ENCODE assay signal across 20 cellular contexts in the genomic region with DNA sequence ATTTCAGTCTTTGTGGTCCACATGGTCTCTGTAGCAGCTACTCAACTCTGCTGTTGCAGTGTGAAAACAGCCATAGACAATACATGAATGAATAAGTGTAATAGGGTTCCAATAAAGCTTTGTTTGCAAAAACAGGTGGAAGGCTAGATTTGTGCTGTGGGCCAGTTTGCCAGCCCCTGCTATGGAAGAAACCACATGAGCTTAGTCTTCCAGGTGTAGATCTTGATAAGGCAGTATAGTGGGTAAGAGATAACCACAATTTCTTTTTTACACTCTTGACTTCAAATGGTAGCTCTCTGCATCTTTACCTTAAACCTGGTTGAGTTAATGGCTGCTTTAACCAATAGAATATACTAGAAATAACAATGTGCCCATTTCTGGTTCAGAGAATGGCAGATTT.
DNase-seq lines count a peak whose midpoint lies in the region; ATAC-seq and TF ChIP-seq lines count a peak whose summit lies in the region.
"Had no signal": no experiment of that assay in that cellular context is flagged by ENCODE, and none has a peak within 500 bp of the region (broad histone marks: within the 10 kb centered on the region; RNA-seq: fewer than 3 reads in every experiment).

No MANE protein-coding gene starts in this region.

- no peak for TF ChIP-seq RAD21 in SK-N-SH (IDR thresholded peaks at IDR 0.05; ENCODE audit: low read length)

- POLR2A ChIA-PET in SK-N-SH (lab: Yijun Ruan, JAX) = no interaction called here

- TF ChIP-seq POLR2A in gastrocnemius medialis (IDR thresholded peaks at IDR 0.05) = no peak

- intact Hi-C loops in gastrocnemius medialis (cut with DNase I; ENCODE audit: low total_unique reads) = no loop called here

- H3K9me3 ChIP-seq in DND-41 (ENCODE audit: insufficient read depth, low read length, severe bottlenecking) (no peaks in the 10 kb centered on the region), MM.1S (replicated peaks; ENCODE audit: insufficient read depth, low read length) (no peaks in the 10 kb centered on the region), SK-N-SH (no peaks in the 10 kb centered on the region), gastrocnemius medialis (no peaks in the 10 kb centered on the region)
- H3K9me3 ChIP-seq: A549 had no signal

- peaks cover 6% of the 10 kb centered on the region for H3F3A ChIP-seq in MM.1S (ENCODE audit: insufficient read depth, low read length)
- H3F3A ChIP-seq in SK-N-SH (replicated peaks; ENCODE audit: insufficient read depth) = no peaks in the 10 kb centered on the region

- H3K27ac ChIP-seq in DND-41 (ENCODE audit: low read length) (no peak overlapping the region), KMS-11 (peak overlapping the region; percentile 32; the same call in 1 of the 2 replicates), MM.1S (ENCODE audit: low read length) (no peak overlapping the region), SK-N-SH (ENCODE audit: low read depth in 2 of 2, low read length in 1 of 2) (no peak overlapping the region), gastrocnemius medialis (no peak overlapping the region)
- H3K27ac ChIP-seq: 22Rv1; A549; BLaER1 treated with 17β-estradiol and CSF1 and Interleukin-3, amounts not matched to agents 10 nM and 100 nM; C4-2B had no signal

- H3K36me3 Mint-ChIP-seq in HFFc6 (ENCODE audit: low read depth) = no peaks in the 10 kb centered on the region
- H3K36me3 Mint-ChIP-seq: CD8-positive, alpha-beta T cell had no signal

- CTCF ChIA-PET in SK-N-SH (lab: Yijun Ruan, JAX) = interaction anchor here (0.8 to 1.1 kb wide), 3 partner anchors 13 to 53 kb away, joined by 3 to 4 read pairs (median 3); no protein-coding TSS in a partner anchor

- TF ChIP-seq CTCF in DND-41 (IDR thresholded peaks at IDR 0.05; ENCODE audit: borderline replicate concordance, extremely low read depth, low read length, poor library complexity, severe bottlenecking) (no peak), KMS-11 (conservative IDR thresholded peaks at IDR 0.05; ENCODE audit: low read depth, low read length) (no peak), MM.1S (IDR thresholded peaks at IDR 0.05; ENCODE audit: low read length) (no peak), SK-N-SH (IDR thresholded peaks at IDR 0.05) (no peak), gastrocnemius medialis (IDR thresholded peaks at IDR 0.05 in 4 of 5, conservative IDR thresholded peaks at IDR 0.05 in 1 of 5) (no peak), HFFc6 (IDR thresholded peaks at IDR 0.05) (no peak)

- TF ChIP-seq EP300 in SK-N-SH (IDR thresholded peaks at IDR 0.05; ENCODE audit: borderline replicate concordance in 1 of 2, low read depth in 1 of 2, low read length in 1 of 2) = no peak

- DNase-seq in DND-41 (peak; percentile 46), MM.1S (peak; percentile 70), SK-N-SH (no peak), gastrocnemius medialis (no peak), HFFc6 (no peak)
- DNase-seq: AML-193; Caco-2; Calu3; CD4-positive, alpha-beta T cell; CD8-positive, alpha-beta T cell; DMS79 treated with DMSO at 0.1 percent for 48 hours; EL; GDM1 had no signal

- no peak overlapping the region for H3K9ac ChIP-seq in DND-41 (ENCODE audit: low read depth, low read length)
- no peak overlapping the region for H3K9ac ChIP-seq in KMS-11
- no peak overlapping the region for H3K9ac ChIP-seq in MM.1S (ENCODE audit: low read length)
- no peak overlapping the region for H3K9ac ChIP-seq in SK-N-SH
- H3K9ac ChIP-seq: BLaER1 treated with 17β-estradiol and CSF1 and Interleukin-3, amounts not matched to agents 10 nM and 100 nM had no signal

- in situ Hi-C loops in gastrocnemius medialis (cut with MboI; ENCODE audit: low sequenced_read_pairs in 4 of 4) = no loop called here

- no peak overlapping the region for H3K4me3 ChIP-seq in DND-41 (ENCODE audit: low read depth in 1 of 2, low read length in 2 of 2)
- H3K4me3 ChIP-seq in KMS-11 (IDR thresholded peaks at IDR 0.05; ENCODE audit: insufficient read depth, low read depth, low read length) = no peak overlapping the region
- no peak overlapping the region for H3K4me3 ChIP-seq in MM.1S (ENCODE audit: low read length)
- H3K4me3 ChIP-seq in SK-N-SH (ENCODE audit: low read depth in 2 of 2, low read length in 1 of 2) = no peak overlapping the region
- no peak overlapping the region for H3K4me3 ChIP-seq in gastrocnemius medialis
- H3K4me3 ChIP-seq: A549; BLaER1 treated with 17β-estradiol and CSF1 and Interleukin-3, amounts not matched to agents 10 nM and 100 nM; GM12878 had no signal

- no peak overlapping the region for H3K27ac Mint-ChIP-seq in HFFc6
- H3K27ac Mint-ChIP-seq: B cell; CD4-positive, alpha-beta T cell; CD8-positive, alpha-beta T cell had no signal

- no peak overlapping the region for H2AFZ ChIP-seq in DND-41 (ENCODE audit: low read depth, low read length)
- no peak overlapping the region for H2AFZ ChIP-seq in KMS-11 (ENCODE audit: low read depth)
- no peak overlapping the region for H2AFZ ChIP-seq in MM.1S (ENCODE audit: low read length)
- no peak overlapping the region for H2AFZ ChIP-seq in SK-N-SH (ENCODE audit: low read depth)

- H3K27me3 Mint-ChIP-seq in HFFc6 (ENCODE audit: insufficient read depth) = peaks cover under 1% of the 10 kb centered on the region; the same call in 1 of the 2 replicates
- H3K27me3 Mint-ChIP-seq: B cell had no signal

- H3K4me1 ChIP-seq in DND-41 (ENCODE audit: insufficient read depth, low read length) = no peaks in the 10 kb centered on the region
- peaks cover 37% of the 10 kb centered on the region for H3K4me1 ChIP-seq in KMS-11 (ENCODE audit: low read depth, poor library complexity, severe bottlenecking)
- peaks cover 16% of the 10 kb centered on the region for H3K4me1 ChIP-seq in MM.1S (ENCODE audit: low read length)
- no peaks in the 10 kb centered on the region for H3K4me1 ChIP-seq in SK-N-SH (ENCODE audit: control insufficient read depth in 1 of 2, insufficient read depth in 2 of 2, low read depth in 1 of 2, low read length in 1 of 2)
- H3K4me1 ChIP-seq in gastrocnemius medialis = peaks cover 8 to 19% of the 10 kb centered on the region in 2 donors
- H3K4me1 ChIP-seq: A549, Caco-2 had no signal

- H4K20me1 ChIP-seq in DND-41 (ENCODE audit: insufficient read depth, low read length) (no peaks in the 10 kb centered on the region), KMS-11 (ENCODE audit: insufficient read depth) (no peaks in the 10 kb centered on the region), MM.1S (ENCODE audit: insufficient read depth, low read length) (no peaks in the 10 kb centered on the region), SK-N-SH (ENCODE audit: insufficient read depth) (no peaks in the 10 kb centered on the region)
- H4K20me1 ChIP-seq: BLaER1 treated with 17β-estradiol and CSF1 and Interleukin-3, amounts not matched to agents 10 nM and 100 nM had no signal

- H3K4me3 Mint-ChIP-seq in HFFc6 = no peak overlapping the region
- H3K4me3 Mint-ChIP-seq: B cell; CD4-positive, alpha-beta T cell; CD8-positive, alpha-beta T cell had no signal

- H3K4me1 Mint-ChIP-seq in HFFc6 (ENCODE audit: low read depth) = peaks cover 5% of the 10 kb centered on the region; the same call in 1 of the 2 replicates

- H3K36me3 ChIP-seq in DND-41 (ENCODE audit: insufficient read depth, low read length) = no peaks in the 10 kb centered on the region
- no peaks in the 10 kb centered on the region for H3K36me3 ChIP-seq in KMS-11 (ENCODE audit: insufficient read depth)
- H3K36me3 ChIP-seq in MM.1S (replicated peaks; ENCODE audit: insufficient read depth, low read length) = no peaks in the 10 kb centered on the region
- no peaks in the 10 kb centered on the region for H3K36me3 ChIP-seq in SK-N-SH (replicated peaks in 1 of 2; ENCODE audit: control insufficient read depth in 1 of 2, insufficient read depth in 2 of 2, low read length in 1 of 2)
- H3K36me3 ChIP-seq in gastrocnemius medialis = no peaks in the 10 kb centered on the region
- H3K36me3 ChIP-seq: BLaER1 treated with 17β-estradiol and CSF1 and Interleukin-3, amounts not matched to agents 10 nM and 100 nM had no signal

- no peaks in the 10 kb centered on the region for H3K79me2 ChIP-seq in DND-41 (ENCODE audit: insufficient read depth, low read length)
- H3K79me2 ChIP-seq in KMS-11 (ENCODE audit: insufficient read depth, low read depth) = no peaks in the 10 kb centered on the region
- no peaks in the 10 kb centered on the region for H3K79me2 ChIP-seq in MM.1S (ENCODE audit: low read length)
- no peaks in the 10 kb centered on the region for H3K79me2 ChIP-seq in SK-N-SH (ENCODE audit: insufficient read depth)

- ATAC-seq in DND-41 (ENCODE audit: insufficient read depth, low read depth) = peak; percentile 92
- no peak for ATAC-seq in gastrocnemius medialis
- ATAC-seq: A549; CD8-positive, alpha-beta T cell; GM12878 had no signal

- no peaks in the 10 kb centered on the region for H3K9me2 ChIP-seq in MM.1S (replicated peaks; ENCODE audit: insufficient read depth, low read length)
- no peaks in the 10 kb centered on the region for H3K9me2 ChIP-seq in SK-N-SH

- H3K4me2 ChIP-seq in DND-41 (ENCODE audit: insufficient read depth, low read length) (no peak overlapping the region), KMS-11 (peak overlapping the region; percentile 19; the same call in 1 of the 2 replicates), MM.1S (ENCODE audit: low read depth, low read length) (no peak overlapping the region), SK-N-SH (no peak overlapping the region)
- H3K4me2 ChIP-seq: A549; BLaER1 treated with 17β-estradiol and CSF1 and Interleukin-3, amounts not matched to agents 10 nM and 100 nM had no signal

- no peaks in the 10 kb centered on the region for H3K27me3 ChIP-seq in DND-41 (ENCODE audit: insufficient read depth, low read length, poor library complexity)
- H3K27me3 ChIP-seq in KMS-11 (ENCODE audit: insufficient read depth, low read depth) = no peaks in the 10 kb centered on the region
- no peaks in the 10 kb centered on the region for H3K27me3 ChIP-seq in MM.1S (replicated peaks; ENCODE audit: insufficient read depth, low read length)
- peaks cover 5% of the 10 kb centered on the region; the same call in 1 of the 2 replicates for H3K27me3 ChIP-seq in SK-N-SH (ENCODE audit: insufficient read depth)
- H3K27me3 ChIP-seq in gastrocnemius medialis = no peaks in the 10 kb centered on the region
- H3K27me3 ChIP-seq: BLaER1 treated with 17β-estradiol and CSF1 and Interleukin-3, amounts not matched to agents 10 nM and 100 nM had no signal

- peaks cover 4% of the 10 kb centered on the region; the same call in 1 of the 2 replicates for H3K9me3 Mint-ChIP-seq in HFFc6
- H3K9me3 Mint-ChIP-seq: CD4-positive, alpha-beta T cell; CD8-positive, alpha-beta T cell had no signal

TF ChIP-seq in SK-N-SH, 30 proteins besides CTCF, POLR2A, EP300 and RAD21 (continues in another document):
- no peak for TF ChIP-seq TEAD4 (IDR thresholded peaks at IDR 0.05; ENCODE audit: borderline replicate concordance, insufficient read depth)
- TF ChIP-seq JUND (IDR thresholded peaks at IDR 0.05) = no peak
- TF ChIP-seq SIN3A (IDR thresholded peaks at IDR 0.05; ENCODE audit: borderline replicate concordance, low read depth, low read length) = no peak

Comparison
In these comparisons a context has a peak if more than half of its experiments do, and no peak if none do; other contexts are left out.
1. DNase-seq: peak in DND-41 (single experiment) and MM.1S (single experiment); none in SK-N-SH (single experiment), gastrocnemius medialis (0 of 2) and HFFc6 (single experiment).